In the genomic region with DNA sequence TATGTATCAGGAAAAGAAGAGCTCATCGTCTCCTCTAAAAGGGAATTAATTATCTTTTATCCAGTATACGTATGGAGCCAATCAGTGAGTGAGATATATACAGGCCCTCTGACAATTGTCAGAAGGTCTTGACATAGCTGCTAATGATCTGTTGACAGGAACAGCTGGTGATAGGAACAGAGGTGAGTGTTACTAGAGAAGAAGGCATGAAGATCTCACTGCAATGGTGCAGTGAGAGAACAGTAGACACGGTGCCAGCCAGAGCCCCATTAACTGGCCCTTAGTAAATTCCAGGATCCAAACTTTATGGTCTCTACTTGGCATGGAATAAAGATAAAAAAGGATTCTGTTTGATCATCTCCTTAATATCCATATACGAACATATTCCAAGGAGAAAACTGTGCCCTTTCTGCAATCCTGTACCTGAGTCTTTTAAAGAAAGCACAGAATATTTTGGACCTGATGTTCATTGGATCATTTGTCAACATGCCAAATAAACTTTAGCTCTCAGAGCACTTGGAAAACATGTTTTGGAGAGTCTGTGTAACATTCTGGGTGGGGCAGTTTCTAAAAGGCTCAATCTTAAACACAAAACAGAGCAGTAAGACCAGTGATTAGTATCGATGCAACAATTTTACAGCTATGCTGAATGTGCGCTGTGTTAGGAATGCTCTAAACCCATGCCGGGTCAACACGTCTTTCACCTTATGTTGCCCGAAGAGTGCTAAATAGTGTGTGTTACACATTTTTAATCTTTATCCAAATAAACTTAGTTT, we compare ENCODE assay signal across 1 cellular context.
TF ChIP-seq lines count a peak whose summit lies in the region.

No MANE protein-coding gene starts in this region.

TF ChIP-seq in K562, 482 proteins besides CTCF, POLR2A, EP300 and RAD21:
- TF ChIP-seq PBX2 (CRISPR knock-in tag; IDR thresholded peaks at IDR 0.05; ENCODE audit: low read depth) (no peak), PBX2 (tag; conservative IDR thresholded peaks at IDR 0.05; ENCODE audit: low read depth) (peak; percentile 29; the same call in 1 of the 2 replicates), TAF15 (IDR thresholded peaks at IDR 0.05; ENCODE audit: low read depth, low read length) (no peak), ZNF436 (CRISPR knock-in tag; IDR thresholded peaks at IDR 0.05) (no peak), HMBOX1 (IDR thresholded peaks at IDR 0.05) (0 out of 2 replicates have a peak, but pooled peaks have one; percentile 4), MEIS2 (IDR thresholded peaks at IDR 0.05; ENCODE audit: partially characterized antibody) (peak; percentile 56), ZKSCAN8 (CRISPR knock-in tag; IDR thresholded peaks at IDR 0.05) (0 out of 2 replicates have a peak, but pooled peaks have one; percentile 65), STAT5A (IDR thresholded peaks at IDR 0.05; ENCODE audit: borderline replicate concordance, low read length) (no peak), JUND (IDR thresholded peaks at IDR 0.05; ENCODE audit: borderline replicate concordance, low read depth, low read length) (no peak), JUND (tag; IDR thresholded peaks at IDR 0.05; ENCODE audit: borderline replicate concordance, low read depth, low read length) (no peak), THRAP3 (IDR thresholded peaks at IDR 0.05; ENCODE audit: borderline replicate concordance) (no peak)
- TF ChIP-seq, protein P1, sequence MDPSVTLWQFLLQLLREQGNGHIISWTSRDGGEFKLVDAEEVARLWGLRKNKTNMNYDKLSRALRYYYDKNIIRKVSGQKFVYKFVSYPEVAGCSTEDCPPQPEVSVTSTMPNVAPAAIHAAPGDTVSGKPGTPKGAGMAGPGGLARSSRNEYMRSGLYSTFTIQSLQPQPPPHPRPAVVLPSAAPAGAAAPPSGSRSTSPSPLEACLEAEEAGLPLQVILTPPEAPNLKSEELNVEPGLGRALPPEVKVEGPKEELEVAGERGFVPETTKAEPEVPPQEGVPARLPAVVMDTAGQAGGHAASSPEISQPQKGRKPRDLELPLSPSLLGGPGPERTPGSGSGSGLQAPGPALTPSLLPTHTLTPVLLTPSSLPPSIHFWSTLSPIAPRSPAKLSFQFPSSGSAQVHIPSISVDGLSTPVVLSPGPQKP (CRISPR knock-in tag; IDR thresholded peaks at IDR 0.05), result no peak
- TF ChIP-seq, protein P2, sequence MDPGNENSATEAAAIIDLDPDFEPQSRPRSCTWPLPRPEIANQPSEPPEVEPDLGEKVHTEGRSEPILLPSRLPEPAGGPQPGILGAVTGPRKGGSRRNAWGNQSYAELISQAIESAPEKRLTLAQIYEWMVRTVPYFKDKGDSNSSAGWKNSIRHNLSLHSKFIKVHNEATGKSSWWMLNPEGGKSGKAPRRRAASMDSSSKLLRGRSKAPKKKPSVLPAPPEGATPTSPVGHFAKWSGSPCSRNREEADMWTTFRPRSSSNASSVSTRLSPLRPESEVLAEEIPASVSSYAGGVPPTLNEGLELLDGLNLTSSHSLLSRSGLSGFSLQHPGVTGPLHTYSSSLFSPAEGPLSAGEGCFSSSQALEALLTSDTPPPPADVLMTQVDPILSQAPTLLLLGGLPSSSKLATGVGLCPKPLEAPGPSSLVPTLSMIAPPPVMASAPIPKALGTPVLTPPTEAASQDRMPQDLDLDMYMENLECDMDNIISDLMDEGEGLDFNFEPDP (CRISPR knock-in tag; IDR thresholded peaks at IDR 0.05), result no peak
